1 cellular context compared by ENCODE assay signal in the genomic region with DNA sequence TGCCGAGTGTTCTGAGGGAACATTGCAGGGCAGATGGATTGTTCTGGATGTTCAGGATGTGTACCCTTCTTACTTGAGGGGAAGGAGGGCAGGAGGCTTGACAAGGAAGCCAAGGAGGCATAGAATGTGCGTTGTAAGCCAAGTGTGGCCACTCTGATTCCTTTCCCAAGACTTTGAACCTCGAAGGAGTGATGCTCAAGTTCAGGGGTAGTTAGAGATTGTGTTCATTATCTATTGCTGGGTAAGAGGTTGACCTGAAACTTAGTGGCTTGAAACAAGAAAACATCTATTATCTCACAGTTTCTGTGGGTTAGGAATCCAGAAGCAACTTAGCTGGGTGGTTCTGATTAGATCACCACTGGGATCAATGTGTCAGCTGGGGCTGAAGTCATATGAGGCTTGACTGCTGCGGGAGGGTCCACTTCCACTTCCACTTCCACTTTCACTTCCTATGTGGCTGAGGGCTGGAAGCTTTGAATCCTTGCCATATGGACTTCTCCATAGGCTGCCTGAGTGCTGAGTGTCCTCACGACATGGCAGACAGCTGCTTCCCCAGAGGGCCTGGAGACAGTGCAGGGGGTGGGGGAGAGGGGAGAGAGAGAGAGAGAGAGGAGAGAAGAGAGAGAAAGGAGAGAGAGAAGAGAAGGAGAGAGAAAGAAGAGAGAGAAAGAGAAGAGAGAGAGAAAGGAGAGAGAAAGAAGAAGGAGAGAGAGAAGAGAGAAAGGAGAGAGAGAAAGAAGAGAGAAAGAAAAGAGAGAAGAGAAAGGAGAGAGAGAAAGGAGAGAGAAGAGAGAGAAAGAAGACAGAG.
TF ChIP-seq lines count a peak whose summit lies in the region.

No MANE protein-coding gene starts in this region.

TF ChIP-seq in GM23338, 12 proteins besides CTCF, POLR2A, EP300 and RAD21 (continued from another document):
- TF ChIP-seq, protein P1, sequence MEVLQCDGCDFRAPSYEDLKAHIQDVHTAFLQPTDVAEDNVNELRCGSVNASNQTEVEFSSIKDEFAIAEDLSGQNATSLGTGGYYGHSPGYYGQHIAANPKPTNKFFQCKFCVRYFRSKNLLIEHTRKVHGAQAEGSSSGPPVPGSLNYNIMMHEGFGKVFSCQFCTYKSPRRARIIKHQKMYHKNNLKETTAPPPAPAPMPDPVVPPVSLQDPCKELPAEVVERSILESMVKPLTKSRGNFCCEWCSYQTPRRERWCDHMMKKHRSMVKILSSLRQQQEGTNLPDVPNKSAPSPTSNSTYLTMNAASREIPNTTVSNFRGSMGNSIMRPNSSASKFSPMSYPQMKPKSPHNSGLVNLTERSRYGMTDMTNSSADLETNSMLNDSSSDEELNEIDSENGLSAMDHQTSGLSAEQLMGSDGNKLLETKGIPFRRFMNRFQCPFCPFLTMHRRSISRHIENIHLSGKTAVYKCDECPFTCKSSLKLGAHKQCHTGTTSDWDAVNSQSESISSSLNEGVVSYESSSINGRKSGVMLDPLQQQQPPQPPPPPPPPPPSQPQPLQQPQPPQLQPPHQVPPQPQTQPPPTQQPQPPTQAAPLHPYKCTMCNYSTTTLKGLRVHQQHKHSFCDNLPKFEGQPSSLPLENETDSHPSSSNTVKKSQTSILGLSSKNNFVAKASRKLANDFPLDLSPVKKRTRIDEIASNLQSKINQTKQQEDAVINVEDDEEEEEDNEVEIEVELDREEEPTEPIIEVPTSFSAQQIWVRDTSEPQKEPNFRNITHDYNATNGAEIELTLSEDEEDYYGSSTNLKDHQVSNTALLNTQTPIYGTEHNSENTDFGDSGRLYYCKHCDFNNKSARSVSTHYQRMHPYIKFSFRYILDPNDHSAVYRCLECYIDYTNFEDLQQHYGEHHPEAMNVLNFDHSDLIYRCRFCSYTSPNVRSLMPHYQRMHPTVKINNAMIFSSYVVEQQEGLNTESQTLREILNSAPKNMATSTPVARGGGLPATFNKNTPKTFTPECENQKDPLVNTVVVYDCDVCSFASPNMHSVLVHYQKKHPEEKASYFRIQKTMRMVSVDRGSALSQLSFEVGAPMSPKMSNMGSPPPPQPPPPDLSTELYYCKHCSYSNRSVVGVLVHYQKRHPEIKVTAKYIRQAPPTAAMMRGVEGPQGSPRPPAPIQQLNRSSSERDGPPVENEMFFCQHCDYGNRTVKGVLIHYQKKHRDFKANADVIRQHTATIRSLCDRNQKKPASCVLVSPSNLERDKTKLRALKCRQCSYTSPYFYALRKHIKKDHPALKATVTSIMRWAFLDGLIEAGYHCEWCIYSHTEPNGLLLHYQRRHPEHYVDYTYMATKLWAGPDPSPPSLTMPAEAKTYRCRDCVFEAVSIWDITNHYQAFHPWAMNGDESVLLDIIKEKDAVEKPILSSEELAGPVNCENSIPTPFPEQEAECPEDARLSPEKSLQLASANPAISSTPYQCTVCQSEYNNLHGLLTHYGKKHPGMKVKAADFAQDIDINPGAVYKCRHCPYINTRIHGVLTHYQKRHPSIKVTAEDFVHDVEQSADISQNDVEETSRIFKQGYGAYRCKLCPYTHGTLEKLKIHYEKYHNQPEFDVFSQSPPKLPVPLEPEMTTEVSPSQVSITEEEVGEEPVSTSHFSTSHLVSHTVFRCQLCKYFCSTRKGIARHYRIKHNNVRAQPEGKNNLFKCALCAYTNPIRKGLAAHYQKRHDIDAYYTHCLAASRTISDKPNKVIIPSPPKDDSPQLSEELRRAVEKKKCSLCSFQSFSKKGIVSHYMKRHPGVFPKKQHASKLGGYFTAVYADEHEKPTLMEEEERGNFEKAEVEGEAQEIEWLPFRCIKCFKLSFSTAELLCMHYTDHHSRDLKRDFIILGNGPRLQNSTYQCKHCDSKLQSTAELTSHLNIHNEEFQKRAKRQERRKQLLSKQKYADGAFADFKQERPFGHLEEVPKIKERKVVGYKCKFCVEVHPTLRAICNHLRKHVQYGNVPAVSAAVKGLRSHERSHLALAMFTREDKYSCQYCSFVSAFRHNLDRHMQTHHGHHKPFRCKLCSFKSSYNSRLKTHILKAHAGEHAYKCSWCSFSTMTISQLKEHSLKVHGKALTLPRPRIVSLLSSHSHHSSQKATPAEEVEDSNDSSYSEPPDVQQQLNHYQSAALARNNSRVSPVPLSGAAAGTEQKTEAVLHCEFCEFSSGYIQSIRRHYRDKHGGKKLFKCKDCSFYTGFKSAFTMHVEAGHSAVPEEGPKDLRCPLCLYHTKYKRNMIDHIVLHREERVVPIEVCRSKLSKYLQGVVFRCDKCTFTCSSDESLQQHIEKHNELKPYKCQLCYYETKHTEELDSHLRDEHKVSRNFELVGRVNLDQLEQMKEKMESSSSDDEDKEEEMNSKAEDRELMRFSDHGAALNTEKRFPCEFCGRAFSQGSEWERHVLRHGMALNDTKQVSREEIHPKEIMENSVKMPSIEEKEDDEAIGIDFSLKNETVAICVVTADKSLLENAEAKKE (CRISPR knock-in tag; IDR thresholded peaks at IDR 0.05), result no peak
- no peak for TF ChIP-seq NANOG (IDR thresholded peaks at IDR 0.05; ENCODE audit: borderline replicate concordance)
- no peak for TF ChIP-seq CREB1 (CRISPR knock-in tag; IDR thresholded peaks at IDR 0.05; ENCODE audit: low read depth)
